In the genomic region with DNA sequence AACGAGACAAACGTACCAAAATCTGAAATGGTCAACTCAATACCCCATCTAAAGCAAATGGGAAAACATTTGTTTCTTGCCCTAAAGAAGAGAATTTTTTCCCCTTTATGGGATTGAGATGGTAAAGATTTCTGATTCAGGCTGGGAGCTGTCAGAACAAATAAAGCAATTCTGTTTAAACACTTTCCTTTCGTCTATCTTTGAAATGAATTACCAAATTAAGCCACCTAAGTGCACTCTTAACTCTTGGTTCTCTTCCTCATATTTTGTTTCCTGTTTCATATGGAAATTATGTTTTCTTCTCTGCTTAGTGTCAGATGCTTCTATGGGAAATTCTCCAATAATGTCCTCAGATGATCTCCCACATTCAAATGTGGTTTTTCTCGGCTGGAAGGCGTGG, we compare ENCODE assay signal across 30 cellular contexts.
"Had no signal": no experiment of that assay in that cellular context is flagged by ENCODE, and none has a peak within 500 bp of the region (broad histone marks: within the 10 kb centered on the region; RNA-seq: fewer than 3 reads in every experiment).

No MANE protein-coding gene starts in this region.

- H3K4me1 Mint-ChIP-seq: activated T-helper 17 cell treated with anti-CD3 and anti-CD28 coated beads, Interleukin-2, amount 50 U/mL, for 72 hours; central memory CD8-positive, alpha-beta T cell; WTC11 had no signal

- H3K27ac ChIP-seq: brain microvascular endothelial cell, coronary artery, VCaP had no signal

- H3K27me3 Mint-ChIP-seq: activated CD8-positive, alpha-beta T cell treated with anti-CD3 and anti-CD28 coated beads for 36 hours had no signal

- ATAC-seq: activated CD8-positive, alpha-beta T cell treated with anti-CD3 and anti-CD28 coated beads for 36 hours; activated T-cell treated with anti-CD3 and anti-CD28 coated beads, Interleukin-2, amount 50 U/mL, for 4 hours; activated T-helper 17 cell treated with anti-CD3 and anti-CD28 coated beads, Interleukin-2, amount 50 U/mL, for 72 hours; esophagus mucosa; WTC11 had no signal

- H3K27me3 ChIP-seq: brain microvascular endothelial cell, dorsolateral prefrontal cortex had no signal

- H3K9me3 Mint-ChIP-seq: activated CD8-positive, alpha-beta T cell treated with anti-CD3 and anti-CD28 coated beads for 36 hours; activated T-cell treated with anti-CD3 and anti-CD28 coated beads, Interleukin-2, amount 50 U/mL, for 4 hours; activated T-helper 17 cell treated with anti-CD3 and anti-CD28 coated beads, Interleukin-2, amount 50 U/mL, for 72 hours; central memory CD8-positive, alpha-beta T cell; dendritic cell treated with granulocyte-macrophage colony-stimulating factor and Interleukin-4, amounts not matched to agents 40 ng/mL and 50 ng/mL, for 4 days had no signal

- H3K36me3 ChIP-seq: brain microvascular endothelial cell had no signal

- H3K36me3 Mint-ChIP-seq: activated naive CD8-positive, alpha-beta T cell had no signal

- DNase-seq: activated CD4-positive, alpha-beta T cell treated with anti-CD3 and anti-CD28 coated beads for 1 hour; activated CD4-positive, alpha-beta T cell treated with anti-CD3 and anti-CD28 coated beads for 48 hours; activated CD4-positive, alpha-beta T cell treated with anti-CD3 and anti-CD28 coated beads, Interleukin-2, amount 50 U/mL, for 1 hour; activated CD4-positive, alpha-beta T cell treated with anti-CD3 and anti-CD28 coated beads, Interleukin-2, amount 50 U/mL, for 48 hours; activated CD8-positive, alpha-beta memory T cell treated with anti-CD3 and anti-CD28 coated beads for 24 hours; activated CD8-positive, alpha-beta T cell treated with anti-CD3 and anti-CD28 coated beads for 36 hours; activated effector memory CD4-positive, alpha-beta T cell treated with Interleukin-2 at 50 U/mL for 16 hours; activated gamma-delta T cell treated with Interleukin-2 at 50 U/mL for 16 hours; activated naive CD4-positive, alpha-beta T cell treated with anti-CD3 and anti-CD28 coated beads, Interleukin-2, amount 50 U/mL, for 16 hours; activated naive CD4-positive, alpha-beta T cell treated with Interleukin-2 at 50 U/mL for 16 hours; activated T-cell treated with anti-CD3 and anti-CD28 coated beads, Interleukin-2, amount 50 U/mL, for 4 hours; amniotic stem cell; brain microvascular endothelial cell; dorsolateral prefrontal cortex; effector memory CD4-positive, alpha-beta T cell; endodermal cell; foreskin fibroblast; head of caudate nucleus; T-helper 2 cell had no signal

- H3K4me3 ChIP-seq: coronary artery had no signal

- H3K27ac Mint-ChIP-seq: activated CD8-positive, alpha-beta T cell treated with anti-CD3 and anti-CD28 coated beads for 36 hours; activated naive CD8-positive, alpha-beta T cell; activated T-helper 17 cell treated with anti-CD3 and anti-CD28 coated beads, Interleukin-2, amount 50 U/mL, for 72 hours; dendritic cell treated with granulocyte-macrophage colony-stimulating factor and Interleukin-4, amounts not matched to agents 40 ng/mL and 50 ng/mL, for 4 days; endodermal cell; WTC11 had no signal

- FAIRE-seq: astrocyte, bronchial epithelial cell, frontal cortex had no signal

- H3K4me3 Mint-ChIP-seq: activated CD8-positive, alpha-beta T cell treated with anti-CD3 and anti-CD28 coated beads for 36 hours; activated naive CD8-positive, alpha-beta T cell; activated T-cell treated with anti-CD3 and anti-CD28 coated beads, Interleukin-2, amount 50 U/mL, for 4 hours; activated T-helper 17 cell treated with anti-CD3 and anti-CD28 coated beads, Interleukin-2, amount 50 U/mL, for 72 hours; central memory CD8-positive, alpha-beta T cell; dendritic cell treated with granulocyte-macrophage colony-stimulating factor and Interleukin-4, amounts not matched to agents 40 ng/mL and 50 ng/mL, for 4 days; endodermal cell; WTC11 had no signal
